19 cellular contexts compared by ENCODE assay signal in genomic region chr7:75985009-75985517, GRCh38.
"Had no signal": no experiment of that assay in that cellular context is flagged by ENCODE, and none has a peak within 500 bp of the region (broad histone marks: within the 10 kb centered on the region; RNA-seq: fewer than 3 reads in every experiment).

No MANE protein-coding gene starts in this region.

- H3K27ac Mint-ChIP-seq: activated naive CD8-positive, alpha-beta T cell treated with anti-CD3 and anti-CD28 coated beads, Interleukin-2, amount 10 ng/mL, durations not matched to agents 7 days and 5 days; immature natural killer cell; natural killer cell treated with Interleukin-12 subunit alpha and Interleukin-12 subunit beta and Interleukin-15 and Interleukin-18, amount 100 ng/mL, for 72 hours; stimulated activated memory B cell treated with anti-CD40 and anti-IgM and Interleukin-4, amounts not matched to agents 10 μg/mL and 1 μg/mL and 100 μg/mL, for 72 hours; T-cell; T-helper 2 cell treated with Interferon-gamma antibody and Interleukin-4, amounts not matched to agents 5 μg/mL and 100 μg/mL, for 36 hours had no signal

- H3K27ac ChIP-seq: epithelial cell of prostate, neutrophil, parathyroid adenoma, SK-N-MC, upper lobe of right lung, WERI-Rb-1 had no signal

- H3K36me3 Mint-ChIP-seq: natural killer cell treated with Interleukin-12 subunit alpha and Interleukin-12 subunit beta and Interleukin-15 and Interleukin-18, amount 100 ng/mL, for 72 hours had no signal

- H3K9me3 Mint-ChIP-seq: activated naive CD8-positive, alpha-beta T cell treated with anti-CD3 and anti-CD28 coated beads, Interleukin-2, amount 10 ng/mL, durations not matched to agents 7 days and 5 days; immature natural killer cell; natural killer cell treated with Interleukin-12 subunit alpha and Interleukin-12 subunit beta and Interleukin-15 and Interleukin-18, amount 100 ng/mL, for 72 hours; stimulated activated memory B cell treated with anti-CD40 and anti-IgM and Interleukin-4, amounts not matched to agents 10 μg/mL and 1 μg/mL and 100 μg/mL, for 72 hours; T-cell; T-helper 2 cell treated with Interferon-gamma antibody and Interleukin-4, amounts not matched to agents 5 μg/mL and 100 μg/mL, for 36 hours had no signal

- H3K9me3 ChIP-seq: neutrophil, upper lobe of right lung had no signal

- H3K27me3 Mint-ChIP-seq: activated naive CD8-positive, alpha-beta T cell treated with anti-CD3 and anti-CD28 coated beads, Interleukin-2, amount 10 ng/mL, durations not matched to agents 7 days and 5 days; natural killer cell treated with Interleukin-12 subunit alpha and Interleukin-12 subunit beta and Interleukin-15 and Interleukin-18, amount 100 ng/mL, for 72 hours; stimulated activated memory B cell treated with anti-CD40 and anti-IgM and Interleukin-4, amounts not matched to agents 10 μg/mL and 1 μg/mL and 100 μg/mL, for 72 hours; T-cell had no signal

- H3K4me1 ChIP-seq: upper lobe of right lung had no signal

- DNase-seq: activated CD4-positive, CD25-positive, alpha-beta regulatory T cell treated with anti-CD3 and anti-CD28 coated beads, Interleukin-2, amount 50 U/mL, for 72 hours; activated CD8-positive, alpha-beta memory T cell treated with anti-CD3 and anti-CD28 coated beads, Interleukin-2, amount 50 U/mL, for 48 hours; activated naive CD4-positive, alpha-beta T cell treated with Interleukin-2 at 50 U/mL for 16 hours; activated naive CD8-positive, alpha-beta T cell treated with anti-CD3 and anti-CD28 coated beads, Interleukin-2, amount 10 ng/mL, durations not matched to agents 7 days and 5 days; activated T-cell treated with anti-CD3 and anti-CD28 coated beads, Interleukin-2, amount 50 U/mL, for 48 hours; amygdala; immature natural killer cell; kidney glomerular epithelial cell; stimulated activated CD4-positive, alpha-beta T cell treated with anti-CD3 and anti-CD28 coated beads, Interleukin-15, amount 100 ng/mL, for 24 hours; T-cell; WERI-Rb-1 had no signal

- H3K4me3 ChIP-seq: SK-N-MC, upper lobe of right lung had no signal

- ATAC-seq: natural killer cell treated with Interleukin-12 subunit alpha and Interleukin-12 subunit beta and Interleukin-15 and Interleukin-18, amount 100 ng/mL, for 72 hours; stimulated activated memory B cell treated with anti-CD40 and anti-IgM and Interleukin-4, amounts not matched to agents 10 μg/mL and 1 μg/mL and 100 μg/mL, for 72 hours; T-cell; upper lobe of right lung had no signal

- H3K4me3 Mint-ChIP-seq: activated naive CD8-positive, alpha-beta T cell treated with anti-CD3 and anti-CD28 coated beads, Interleukin-2, amount 10 ng/mL, durations not matched to agents 7 days and 5 days; immature natural killer cell; natural killer cell treated with Interleukin-12 subunit alpha and Interleukin-12 subunit beta and Interleukin-15 and Interleukin-18, amount 100 ng/mL, for 72 hours; stimulated activated memory B cell treated with anti-CD40 and anti-IgM and Interleukin-4, amounts not matched to agents 10 μg/mL and 1 μg/mL and 100 μg/mL, for 72 hours; T-cell; T-helper 2 cell treated with Interferon-gamma antibody and Interleukin-4, amounts not matched to agents 5 μg/mL and 100 μg/mL, for 36 hours had no signal

- H3K27me3 ChIP-seq: neutrophil, upper lobe of right lung had no signal
